10 cellular contexts compared by ENCODE assay signal in genomic region chr16:31182391-31182790, GRCh38. TPM values are rescaled to one million over a fixed set of nuclear protein-coding genes. Genes with fewer than 3 reads are reported as not detected.
DNase-seq lines count a peak whose midpoint lies in the region; ATAC-seq and TF ChIP-seq lines count a peak whose summit lies in the region.
"Had no signal": no experiment of that assay in that cellular context is flagged by ENCODE, and none has a peak within 500 bp of the region (broad histone marks: within the 10 kb centered on the region; RNA-seq: fewer than 3 reads in every experiment).

No MANE protein-coding gene starts in this region.

- TF ChIP-seq CTCF in AG09309 (IDR thresholded peaks at IDR 0.05; ENCODE audit: control insufficient read depth, insufficient read depth, low read depth, low read length, missing control alignments) (no peak), brain (conservative IDR thresholded peaks at IDR 0.05) (no peak)

- peaks cover 0 to 2% (median 0%) of the 10 kb centered on the region in 5 experiments for H3K9me3 Mint-ChIP-seq in brain

- H3K36me3 ChIP-seq in HUES6 (ENCODE audit: control insufficient read depth, insufficient read depth, low read length), result peaks cover 62% of the 10 kb centered on the region
- H3K36me3 ChIP-seq in muscle layer of duodenum (ENCODE audit: control insufficient read depth in 1 of 2, insufficient read depth in 2 of 2, low read length in 2 of 2), result peaks cover 47 to 50% of the 10 kb centered on the region in 2 donors

- H3K4me3 ChIP-seq in AG09309 (ENCODE audit: control insufficient read depth, low read depth, low read length) (peak overlapping the region; percentile 90), HUES6 (ENCODE audit: low read depth, low read length) (peak overlapping the region; percentile 92), muscle layer of duodenum (ENCODE audit: low read depth in 1 of 2, low read length in 2 of 2) (peak overlapping the region; percentile 37 to 93)

- peaks cover 64% of the 10 kb centered on the region for H3K36me3 Mint-ChIP-seq in brain

- H3K27me3 ChIP-seq in HUES6 (ENCODE audit: control insufficient read depth, insufficient read depth, low read length) (no peaks in the 10 kb centered on the region), muscle layer of duodenum (ENCODE audit: low read depth, low read length) (no peaks in the 10 kb centered on the region)

- peaks cover 65% of the 10 kb centered on the region for H3K4me1 Mint-ChIP-seq in brain

- peaks cover 10% of the 10 kb centered on the region for H3K27me3 Mint-ChIP-seq in brain

- peak overlapping the region; percentile 91 to 97 (median 95) for H3K4me3 Mint-ChIP-seq in brain

- no peak for ATAC-seq in HG03460 (IDR thresholded peaks at IDR 0.05; ENCODE audit: unreplicated experiment)

- H3K9me3 ChIP-seq in HUES6 (ENCODE audit: control insufficient read depth, insufficient read depth, low read depth, low read length) (no peaks in the 10 kb centered on the region), muscle layer of duodenum (ENCODE audit: control insufficient read depth in 1 of 2, low read length in 2 of 2) (no peaks in the 10 kb centered on the region)

- DNase-seq in AG09309 (ENCODE audit: low read depth), result no peak
- DNase-seq in DMS153 (lab: John Stamatoyannopoulos, UW), result no peak
- no peak for DNase-seq in RPMI8226
- no peak for DNase-seq in kidney tubule cell (ENCODE audit: low spot score)
- DNase-seq: head of caudate nucleus, T-helper 9 cell had no signal

- H3K9ac ChIP-seq in HUES6 (ENCODE audit: low read length), result peak overlapping the region; percentile 97

- no peak overlapping the region for H3K27ac ChIP-seq in HUES6 (ENCODE audit: low read depth, low read length)
- peak overlapping the region; percentile 39 for H3K27ac ChIP-seq in muscle layer of duodenum (ENCODE audit: low read length)

- H3K4me1 ChIP-seq in HUES6 (ENCODE audit: control insufficient read depth, insufficient read depth, low read length) (peaks cover 7% of the 10 kb centered on the region; the same call in 1 of the 2 replicates), muscle layer of duodenum (ENCODE audit: control insufficient read depth in 1 of 2, insufficient read depth in 2 of 2, low read length in 2 of 2) (peaks cover 17 to 31% of the 10 kb centered on the region in 2 donors)

- H3K27ac Mint-ChIP-seq in brain, result peak overlapping the region in 4 of 5 experiments; percentile 41 to 100 (median 67)

RNA-seq across cellular contexts. Expression of gene FUS, which starts 2.5 kb away (rescaled TPM):
- 418 TPM for polyA plus RNA-seq in brain (ENCODE audit: insufficient read depth, low read depth, low replicate concordance)

RNA-seq across cellular contexts. Expression of gene PYCARD, which starts 20.2 kb away (rescaled TPM):
- 6.4 TPM for polyA plus RNA-seq in brain (ENCODE audit: insufficient read depth, low read depth, low replicate concordance)

RNA-seq across cellular contexts. Expression of gene TRIM72, which starts 31.5 kb away (rescaled TPM):
- 0.14 TPM for polyA plus RNA-seq in brain (ENCODE audit: insufficient read depth, low read depth, low replicate concordance)

RNA-seq across cellular contexts. Expression of gene PRSS36, which starts 32.5 kb away (rescaled TPM):
- 0.92 TPM for polyA plus RNA-seq in brain (ENCODE audit: insufficient read depth, low read depth, low replicate concordance)

RNA-seq across cellular contexts. Expression of gene PYDC1, which starts 34.5 kb away (rescaled TPM):
- polyA plus RNA-seq in brain (ENCODE audit: insufficient read depth, low read depth, low replicate concordance), result 5.0 TPM
